Comparison of ENCODE assay signal across 9 cellular contexts in genomic region chr12:14283489-14284144, GRCh38.
DNase-seq lines count a peak whose midpoint lies in the region; ATAC-seq lines count a peak whose summit lies in the region.
"Had no signal": no experiment of that assay in that cellular context is flagged by ENCODE, and none has a peak within 500 bp of the region (broad histone marks: within the 10 kb centered on the region; RNA-seq: fewer than 3 reads in every experiment).

No MANE protein-coding gene starts in this region.

- H3K4me3 ChIP-seq in GM08714 (ENCODE audit: low read length): peak overlapping the region; percentile 27; the same call in 1 of the 2 replicates
- H3K4me3 ChIP-seq in Karpas-422 (ENCODE audit: low read length): peak overlapping the region; percentile 46; the same call in 1 of the 2 replicates
- peak overlapping the region; percentile 32 for H3K4me3 ChIP-seq in iPS-18a (ENCODE audit: low read length)

- peak overlapping the region; percentile 55 for H3K9ac ChIP-seq in Karpas-422 (ENCODE audit: low read length)
- peak overlapping the region; percentile 6 for H3K9ac ChIP-seq in iPS-18a (ENCODE audit: low read length)

- H3K27ac ChIP-seq in Karpas-422 (ENCODE audit: low read length) (peak overlapping the region; percentile 87), iPS-18a (ENCODE audit: low read length) (peak overlapping the region; percentile 25)

- H3K79me2 ChIP-seq in Karpas-422 (ENCODE audit: low read length): no peaks in the 10 kb centered on the region

- H4K20me1 ChIP-seq in Karpas-422 (ENCODE audit: insufficient read depth, low read depth, low read length): no peaks in the 10 kb centered on the region

- H3K9me3 ChIP-seq in Karpas-422 (ENCODE audit: low read length) (no peaks in the 10 kb centered on the region; the same call in 1 of the 2 replicates), iPS-18a (ENCODE audit: control insufficient read depth, low read depth, low read length) (no peaks in the 10 kb centered on the region)

- H3K27me3 ChIP-seq in Karpas-422 (ENCODE audit: low read length) (no peaks in the 10 kb centered on the region), iPS-18a (ENCODE audit: control insufficient read depth, insufficient read depth, low read length) (peaks cover 81% of the 10 kb centered on the region)

- DNase-seq in Karpas-422 (peak; percentile 75), SHP77 treated with DMSO at 0.1 percent for 48 hours (lab: John Stamatoyannopoulos, UW) (no peak), 8988T (no peak), NCI-H1694 treated with DMSO at 0.1 percent for 48 hours (lab: John Stamatoyannopoulos, UW) (no peak)
- no peak for DNase-seq in activated CD8-positive, alpha-beta memory T cell treated with anti-CD3 and anti-CD28 coated beads, Interleukin-2, amount 50 U/mL, for 48 hours

- peak; percentile 8 for ATAC-seq in GM21737 (IDR thresholded peaks at IDR 0.05; ENCODE audit: unreplicated experiment)
- ATAC-seq: Panc1 had no signal

- H2AFZ ChIP-seq in Karpas-422 (ENCODE audit: low read length): peak overlapping the region; percentile 76

- H3K4me1 ChIP-seq in Karpas-422 (ENCODE audit: low read length): peaks cover 34% of the 10 kb centered on the region
- peaks cover 25% of the 10 kb centered on the region for H3K4me1 ChIP-seq in iPS-18a (ENCODE audit: control insufficient read depth, low read depth, low read length)

- peak overlapping the region; percentile 64 for H3K4me2 ChIP-seq in Karpas-422 (ENCODE audit: low read depth, low read length, poor library complexity, severe bottlenecking)

- no peaks in the 10 kb centered on the region for H3K9me2 ChIP-seq in Karpas-422 (replicated peaks; ENCODE audit: insufficient read depth, low read length)

- H3K36me3 ChIP-seq in Karpas-422 (ENCODE audit: insufficient read depth, low read length) (peaks cover 5% of the 10 kb centered on the region; the same call in 1 of the 2 replicates), iPS-18a (ENCODE audit: control insufficient read depth, low read depth, low read length) (no peaks in the 10 kb centered on the region)
